Comparison of ENCODE assay signal across 9 cellular contexts in the genomic region with DNA sequence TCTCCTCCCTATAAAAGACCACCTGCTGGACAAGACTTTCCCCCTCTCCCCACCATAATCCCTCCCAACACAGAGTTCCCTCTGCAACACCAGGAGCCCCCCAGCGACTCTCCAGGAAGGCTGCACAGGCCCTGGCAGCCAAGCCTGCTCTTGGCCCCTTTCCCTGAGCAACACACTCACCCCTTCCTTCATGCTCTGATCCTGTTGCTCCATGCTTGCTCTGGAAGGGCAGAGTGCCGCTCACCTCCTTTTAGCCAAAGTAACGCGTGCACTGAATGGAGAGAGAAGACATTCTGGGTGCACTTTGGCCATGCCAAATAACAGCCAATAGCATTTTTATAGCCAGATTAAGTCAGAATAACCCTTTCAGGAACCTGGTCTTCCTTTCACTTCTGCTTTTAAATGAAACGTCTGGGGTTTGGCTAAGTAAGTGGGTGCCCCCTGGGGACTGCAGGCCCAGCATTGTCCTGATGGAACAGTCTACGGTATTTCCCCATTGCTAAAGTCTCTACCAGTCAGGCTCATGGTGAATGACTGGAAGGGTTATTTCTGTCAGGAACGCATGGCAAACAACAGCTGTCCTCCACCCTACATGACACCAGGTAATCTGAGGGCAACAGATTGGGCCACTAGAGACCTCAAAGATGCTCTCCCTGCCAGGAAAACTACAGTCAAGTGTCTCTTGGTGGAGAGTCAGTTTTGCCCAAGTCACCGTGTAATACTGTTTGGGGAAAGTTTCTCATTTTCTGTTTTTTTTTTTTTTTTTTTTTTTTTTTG. TPM values are rescaled to one million over a fixed set of nuclear protein-coding genes. Genes with fewer than 3 reads are reported as not detected.
DNase-seq lines count a peak whose midpoint lies in the region; ATAC-seq and TF ChIP-seq lines count a peak whose summit lies in the region.
"Had no signal": no experiment of that assay in that cellular context is flagged by ENCODE, and none has a peak within 500 bp of the region (broad histone marks: within the 10 kb centered on the region; RNA-seq: fewer than 3 reads in every experiment).

A gene with protein sequence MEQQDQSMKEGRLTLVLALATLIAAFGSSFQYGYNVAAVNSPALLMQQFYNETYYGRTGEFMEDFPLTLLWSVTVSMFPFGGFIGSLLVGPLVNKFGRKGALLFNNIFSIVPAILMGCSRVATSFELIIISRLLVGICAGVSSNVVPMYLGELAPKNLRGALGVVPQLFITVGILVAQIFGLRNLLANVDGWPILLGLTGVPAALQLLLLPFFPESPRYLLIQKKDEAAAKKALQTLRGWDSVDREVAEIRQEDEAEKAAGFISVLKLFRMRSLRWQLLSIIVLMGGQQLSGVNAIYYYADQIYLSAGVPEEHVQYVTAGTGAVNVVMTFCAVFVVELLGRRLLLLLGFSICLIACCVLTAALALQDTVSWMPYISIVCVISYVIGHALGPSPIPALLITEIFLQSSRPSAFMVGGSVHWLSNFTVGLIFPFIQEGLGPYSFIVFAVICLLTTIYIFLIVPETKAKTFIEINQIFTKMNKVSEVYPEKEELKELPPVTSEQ (minus strand): TSS at position 312 of the 777 bp plus-strand sequence. CDS start 99 bp downstream, at position 213.

- ATAC-seq in GM21423 (IDR thresholded peaks at IDR 0.05; ENCODE audit: unreplicated experiment) (peak; percentile 87), HG03558 (IDR thresholded peaks at IDR 0.05; ENCODE audit: extremely low read depth, unreplicated experiment) (peak; percentile 58), mucosa of descending colon (peak; percentile 82)

- H3K9me3 ChIP-seq in mucosa of descending colon: no peaks in the 10 kb centered on the region

- TF ChIP-seq CTCF in GM10266 (IDR thresholded peaks at IDR 0.05; ENCODE audit: control insufficient read depth, insufficient read depth, low read depth, missing control alignments) (no peak), mucosa of descending colon (IDR thresholded peaks at IDR 0.05) (no peak)

- intact Hi-C loops in mucosa of descending colon (cut with DNase I, micrococcal nuclease): no loop called here

- no peak within 1 kb of the TSS for H3K4me3 ChIP-seq in mucosa of descending colon

- DNase-seq in GM10266 (ENCODE audit: extremely low spot score) (peak; percentile 91), mucosa of descending colon (peak in 2 of 3 donors; percentile 44 to 48), SK-N-DZ (ENCODE audit: low spot score) (no peak), islet precursor cell (no peak)
- DNase-seq in stimulated activated CD4-positive, alpha-beta T cell treated with anti-CD3 and anti-CD28 coated beads, Interleukin-2, amount 100 ng/mL, for 48 hours: no peak

- no peaks in the 10 kb centered on the region for H3K36me3 ChIP-seq in mucosa of descending colon (ENCODE audit: low read depth)

- H3K27ac ChIP-seq in angular gyrus (ENCODE audit: low read depth, low read length): peak within 1 kb of the TSS; percentile 16

- peaks cover 13% of the 10 kb centered on the region for H3K4me1 ChIP-seq in mucosa of descending colon (ENCODE audit: low read depth)

RNA-seq across cellular contexts. Expression of the gene that starts here (rescaled TPM):
- 10 to 100 TPM in 1 of 3 donors, 1 to 10 TPM in 2; 4.4 to 34.5 (median 7.8) TPM for total RNA-seq in mucosa of descending colon
- polyA plus RNA-seq in SK-N-DZ (2014; cell fraction: cytosol; rRNA removed): not detected in 2 replicates
- not detected in 2 replicates for polyA plus RNA-seq in SK-N-DZ (2014; cell fraction: nucleus; rRNA removed)
- total RNA-seq: endothelial cell of umbilical vein had no signal
- polyA plus RNA-seq: endothelial cell of umbilical vein had no signal

Comparison
In these comparisons a context has a peak if more than half of its experiments do, and no peak if none do; other contexts are left out.
1. DNase-seq: peak in GM10266 (single experiment) and mucosa of descending colon (2 of 3); none in stimulated activated CD4-positive, alpha-beta T cell treated with anti-CD3 and anti-CD28 coated beads, Interleukin-2, amount 100 ng/mL, for 48 hours (0 of 2), SK-N-DZ (single experiment) and islet precursor cell (single experiment).
2. Peak in every context shown above with its lines, with median percentiles within 50 percentile points of each other: ATAC-seq.